8 cellular contexts compared by ENCODE assay signal in genomic region chr4:52545099-52546069, GRCh38.
A peak's percentile ranks its signal among the peaks of the same experiment; 100 is the strongest.
DNase-seq lines count a peak whose midpoint lies in the region; ATAC-seq and TF ChIP-seq lines count a peak whose summit lies in the region.

No MANE protein-coding gene starts in this region.

- H3K36me3 ChIP-seq in esophagus muscularis mucosa: no peaks in the 10 kb centered on the region

- H3K9me3 ChIP-seq in AG04450 (ENCODE audit: control insufficient read depth, insufficient read depth, low read length) (no peaks in the 10 kb centered on the region), esophagus muscularis mucosa (no peaks in the 10 kb centered on the region)

- H3K27ac ChIP-seq in AG04450 (ENCODE audit: low read depth, low read length) (no peak overlapping the region), esophagus muscularis mucosa (replicated peaks in 1 of 4) (no peak overlapping the region)

- TF ChIP-seq CTCF in AG04450 (IDR thresholded peaks at IDR 0.05; ENCODE audit: low read depth, low read length) (peak; percentile 99), esophagus muscularis mucosa (IDR thresholded peaks at IDR 0.05) (peak; percentile 79 to 95 (median 80))

- no peaks in the 10 kb centered on the region for H3K27me3 ChIP-seq in AG04450 (ENCODE audit: control insufficient read depth, insufficient read depth, low read length)
- H3K27me3 ChIP-seq in esophagus muscularis mucosa: no peaks in the 10 kb centered on the region

- peak; percentile 33 for DNase-seq in AG04450 (ENCODE audit: low read depth, low spot score)
- peak; percentile 23 for DNase-seq in NOMO-1 treated with DMSO at 0.1 percent for 48 hours (lab: John Stamatoyannopoulos, UW; ENCODE audit: unreplicated experiment)
- DNase-seq in activated T-cell treated with anti-CD3 and anti-CD28 coated beads for 24 hours (ENCODE audit: low read depth): peak; percentile 35
- DNase-seq in esophagus muscularis mucosa (ENCODE audit: extremely low spot score): peak; percentile 91
- peak; percentile 15 to 59 (median 36) for DNase-seq in naive thymus-derived CD8-positive, alpha-beta T cell
- DNase-seq in stimulated activated naive CD8-positive, alpha-beta T cell treated with anti-CD3 and anti-CD28 coated beads, Interleukin-15, Interleukin-2, amounts not matched to agents 100 U/mL and 50 U/mL, for 24 hours: peak; percentile 63

- intact Hi-C loops in esophagus muscularis mucosa (cut with DNase I): loop anchor here (2.0 kb wide), 1 partner anchor 437 kb away; no protein-coding TSS in a partner anchor

- no peak overlapping the region for H3K4me3 ChIP-seq in AG04450 (ENCODE audit: low read depth, low read length)
- no peak overlapping the region for H3K4me3 ChIP-seq in esophagus muscularis mucosa

- no peak for TF ChIP-seq EP300 in esophagus muscularis mucosa (IDR thresholded peaks at IDR 0.05)

- WGBS in esophagus muscularis mucosa: 44% methylated on average over 12 of the region's 13 CpGs

- H3K4me3 Mint-ChIP-seq in naive thymus-derived CD8-positive, alpha-beta T cell: no peak overlapping the region

- peak; percentile 82 for ATAC-seq in GM18502 (IDR thresholded peaks at IDR 0.05; ENCODE audit: poor library complexity, unreplicated experiment)
- peak; percentile 86 for ATAC-seq in HG03432 (IDR thresholded peaks at IDR 0.05; ENCODE audit: unreplicated experiment)
- ATAC-seq in naive thymus-derived CD8-positive, alpha-beta T cell: no peak
- peak; percentile 52 for ATAC-seq in stimulated activated naive CD8-positive, alpha-beta T cell treated with anti-CD3 and anti-CD28 coated beads, Interleukin-15, Interleukin-2, amounts not matched to agents 100 U/mL and 50 U/mL, for 24 hours

- H3K4me1 Mint-ChIP-seq in naive thymus-derived CD8-positive, alpha-beta T cell: peaks cover 0 to 4% (median 0%) of the 10 kb centered on the region in 4 donors

- CTCF ChIA-PET in AG04450 (lab: Charles Lee): interaction anchor here (0.5 to 4.3 kb wide), 70 partner anchors 9 to 471 kb away, joined by 3 to 159 read pairs (median 4); no protein-coding TSS in a partner anchor

- no peaks in the 10 kb centered on the region for H3K36me3 Mint-ChIP-seq in naive thymus-derived CD8-positive, alpha-beta T cell

- peaks cover 0 to 3% (median 0%) of the 10 kb centered on the region in 4 donors for H3K4me1 ChIP-seq in esophagus muscularis mucosa

- no peak for TF ChIP-seq POLR2A in esophagus muscularis mucosa (IDR thresholded peaks at IDR 0.05; ENCODE audit: low read depth)

- H3K27me3 Mint-ChIP-seq in naive thymus-derived CD8-positive, alpha-beta T cell: peaks cover 5 to 25% (median 11%) of the 10 kb centered on the region in 5 donors

- POLR2A ChIA-PET in AG04450 (lab: Yijun Ruan, JAX): interaction anchor here (0.7 to 1.5 kb wide), 5 partner anchors 114 to 462 kb away, joined by 3 to 4 read pairs (median 3); no protein-coding TSS in a partner anchor
- POLR2A ChIA-PET in naive thymus-derived CD8-positive, alpha-beta T cell (lab: Charles Lee): no interaction called here

- H3K27ac Mint-ChIP-seq in naive thymus-derived CD8-positive, alpha-beta T cell: no peak overlapping the region

- H3K9me3 Mint-ChIP-seq in naive thymus-derived CD8-positive, alpha-beta T cell: no peaks in the 10 kb centered on the region

Comparison
In these comparisons a context has a peak if more than half of its experiments do, and no peak if none do; other contexts are left out.
1. DNase-seq: peak in every context shown above with its lines; median percentile 91 in esophagus muscularis mucosa; 63 in stimulated activated naive CD8-positive, alpha-beta T cell treated with anti-CD3 and anti-CD28 coated beads, Interleukin-15, Interleukin-2, amounts not matched to agents 100 U/mL and 50 U/mL, for 24 hours; 36 in naive thymus-derived CD8-positive, alpha-beta T cell; 35 in activated T-cell treated with anti-CD3 and anti-CD28 coated beads for 24 hours; 33 in AG04450; 23 in NOMO-1 treated with DMSO at 0.1 percent for 48 hours.
2. ATAC-seq: peak in GM18502 (single experiment), HG03432 (single experiment) and stimulated activated naive CD8-positive, alpha-beta T cell treated with anti-CD3 and anti-CD28 coated beads, Interleukin-15, Interleukin-2, amounts not matched to agents 100 U/mL and 50 U/mL, for 24 hours (single experiment); none in naive thymus-derived CD8-positive, alpha-beta T cell (0 of 2).